ENCODE assay signal across 8 cellular contexts in genomic region chr1:150629115-150629928, GRCh38. TPM values are rescaled to one million over a fixed set of nuclear protein-coding genes. Genes with fewer than 3 reads are reported as not detected.
DNase-seq lines count a peak whose midpoint lies in the region; ATAC-seq and TF ChIP-seq lines count a peak whose summit lies in the region.

TSS of gene ENSA (minus strand) at chr1:150629612. CDS start at chr1:150629470, 142 bp downstream.

- TF ChIP-seq EP300 in upper lobe of left lung (IDR thresholded peaks at IDR 0.05), result no peak

- H3K4me1 ChIP-seq in heart right ventricle, result peaks cover 3 to 54% (median 24%) of the 10 kb centered on the region in 9 donors
- peaks cover 10 to 23% (median 20%) of the 10 kb centered on the region in 4 donors for H3K4me1 ChIP-seq in upper lobe of left lung

- H3K27me3 ChIP-seq in heart right ventricle (no peaks in the 10 kb centered on the region), upper lobe of left lung (no peaks in the 10 kb centered on the region)

- DNase-seq in NCI-H146 treated with DMSO at 0.1 percent for 48 hours (lab: John Stamatoyannopoulos, UW; ENCODE audit: unreplicated experiment), result peak; percentile 98
- DNase-seq in T-helper 1 cell, result peak; percentile 93 to 99 (median 95)
- peak; percentile 100 for DNase-seq in amniotic epithelial cell (ENCODE audit: low read depth)
- DNase-seq in heart right ventricle, result peak; percentile 95 to 99
- DNase-seq in posterior cingulate gyrus, result peak; percentile 93 to 100 (median 97)
- peak; percentile 93 to 99 for DNase-seq in upper lobe of left lung

- peak; percentile 59 for TF ChIP-seq POLR2A in GM15510 (IDR thresholded peaks at IDR 0.05; ENCODE audit: borderline replicate concordance, extremely low read depth, insufficient read length)
- peak; percentile 34 to 97 (median 84) for TF ChIP-seq POLR2A in upper lobe of left lung (IDR thresholded peaks at IDR 0.05)

- H3K27ac ChIP-seq in heart right ventricle (peak within 1 kb of the TSS; percentile 83 to 100 (median 96)), upper lobe of left lung (peak within 1 kb of the TSS; percentile 96 to 100 (median 97))

- peak within 1 kb of the TSS; percentile 48 to 81 (median 66) for H3K4me3 ChIP-seq in heart right ventricle
- H3K4me3 ChIP-seq in upper lobe of left lung, result peak within 1 kb of the TSS; percentile 58 to 86 (median 74)

- WGBS in heart right ventricle, 2 donors, result 0 to 1% methylated on average over 49 of the region's 49 CpGs
- WGBS in upper lobe of left lung, 2 donors, result 0 to 1% methylated on average over 35 to 48 of the region's 49 CpGs

- H3K36me3 ChIP-seq in heart right ventricle, result peaks cover 0 to 37% (median 31%) of the 10 kb centered on the region in 9 donors
- peaks cover 24 to 33% (median 28%) of the 10 kb centered on the region in 4 donors for H3K36me3 ChIP-seq in upper lobe of left lung

- TF ChIP-seq CTCF in heart right ventricle (IDR thresholded peaks at IDR 0.05) (no peak), upper lobe of left lung (IDR thresholded peaks at IDR 0.05) (peak in 2 of 6 experiments; percentile 17 to 28)

- intact Hi-C loops in heart right ventricle (cut with DNase I) (loop anchor here in 6 of 10 donors (1.0 to 10.0 kb wide), 5 partner anchors 51 to 345 kb away; partner anchors contain the start of genes CERS2 (in 1 of the 6), GOLPH3L (in 1 of the 6) and MCL1 (in 1 of the 6)), posterior cingulate gyrus (cut with DNase I) (loop anchor here (2.0 kb wide), 1 partner anchor 51 kb away; the partner anchor contains the start of gene MCL1)

- ATAC-seq in HG02884 (IDR thresholded peaks at IDR 0.05; ENCODE audit: unreplicated experiment), result peak; percentile 90
- ATAC-seq in heart right ventricle, result peak; percentile 96 to 98 (median 97)
- ATAC-seq in upper lobe of left lung (ENCODE audit: low FRiP score in 2 of 2), result peak; percentile 98 to 99

- H3K9me3 ChIP-seq in heart right ventricle (no peaks in the 10 kb centered on the region), upper lobe of left lung (no peaks in the 10 kb centered on the region)

RNA-seq across cellular contexts. Expression of gene ENSA, which starts in this region (rescaled TPM):
- total RNA-seq in heart right ventricle (100 to 1,000 TPM; 115 to 148 (median 132) TPM), upper lobe of left lung (100 to 1,000 TPM; 141 to 271 (median 212) TPM)
- 10 to 100 TPM; 66.7 to 92.6 TPM for polyA plus RNA-seq in heart right ventricle

Comparison
In these comparisons a context has a peak if more than half of its experiments do, and no peak if none do; other contexts are left out.
1. Peak in every context shown above with its lines: DNase-seq, ATAC-seq, H3K4me3 ChIP-seq and H3K27ac ChIP-seq.